31 cellular contexts compared by ENCODE assay signal in genomic region chr5:420632-421286, GRCh38. TPM values are rescaled to one million over a fixed set of nuclear protein-coding genes. Genes with fewer than 3 reads are reported as not detected.
DNase-seq lines count a peak whose midpoint lies in the region; ATAC-seq and TF ChIP-seq lines count a peak whose summit lies in the region.
"Had no signal": no experiment of that assay in that cellular context is flagged by ENCODE, and none has a peak within 500 bp of the region (broad histone marks: within the 10 kb centered on the region; RNA-seq: fewer than 3 reads in every experiment).

No MANE protein-coding gene starts in this region.

- no peaks in the 10 kb centered on the region for H3K9me3 Mint-ChIP-seq in activated naive CD8-positive, alpha-beta T cell treated with anti-CD3 and anti-CD28 coated beads, Interleukin-2, amount 10 ng/mL, durations not matched to agents 7 days and 5 days
- no peaks in the 10 kb centered on the region for H3K9me3 Mint-ChIP-seq in activated naive CD8-positive, alpha-beta T cell treated with anti-CD3 and anti-CD28 coated beads for 36 hours
- H3K9me3 Mint-ChIP-seq in WTC11: no peaks in the 10 kb centered on the region
- H3K9me3 Mint-ChIP-seq: CD4-positive, alpha-beta memory T cell; nephron progenitor cell had no signal

- H3K27me3 ChIP-seq in tibial artery: no peaks in the 10 kb centered on the region
- H3K27me3 ChIP-seq: body of pancreas, right atrium auricular region, transverse colon had no signal

- intact Hi-C loops in tibial artery (cut with DNase I; ENCODE audit: low total_unique reads): no loop called here

- H3K9me3 ChIP-seq in tibial artery: no peaks in the 10 kb centered on the region
- H3K9me3 ChIP-seq: A549, body of pancreas, right atrium auricular region, transverse colon had no signal

- no peak overlapping the region for H3K4me3 ChIP-seq in tibial artery
- H3K4me3 ChIP-seq: A549, body of pancreas, lung, PC-9, right atrium auricular region, transverse colon had no signal

- CTCF ChIA-PET in WTC11 (lab: Charles Lee): interaction anchor here (1.0 to 1.4 kb wide), 4 partner anchors 10 to 83 kb away, joined by 3 to 4 read pairs (median 3); no protein-coding TSS in a partner anchor

- H3K36me3 Mint-ChIP-seq in activated naive CD8-positive, alpha-beta T cell treated with anti-CD3 and anti-CD28 coated beads, Interleukin-2, amount 10 ng/mL, durations not matched to agents 7 days and 5 days: peaks cover 5% of the 10 kb centered on the region
- peaks cover 22% of the 10 kb centered on the region for H3K36me3 Mint-ChIP-seq in activated naive CD8-positive, alpha-beta T cell treated with anti-CD3 and anti-CD28 coated beads for 36 hours
- no peaks in the 10 kb centered on the region for H3K36me3 Mint-ChIP-seq in WTC11
- H3K36me3 Mint-ChIP-seq: CD4-positive, alpha-beta memory T cell had no signal

- H3K27me3 Mint-ChIP-seq in activated naive CD8-positive, alpha-beta T cell treated with anti-CD3 and anti-CD28 coated beads, Interleukin-2, amount 10 ng/mL, durations not matched to agents 7 days and 5 days: no peaks in the 10 kb centered on the region
- H3K27me3 Mint-ChIP-seq in activated naive CD8-positive, alpha-beta T cell treated with anti-CD3 and anti-CD28 coated beads for 36 hours: no peaks in the 10 kb centered on the region
- no peaks in the 10 kb centered on the region; the same call in 1 of the 2 replicates for H3K27me3 Mint-ChIP-seq in WTC11 (ENCODE audit: low read depth)
- H3K27me3 Mint-ChIP-seq: CD4-positive, alpha-beta memory T cell had no signal

- POLR2A ChIA-PET in activated naive CD8-positive, alpha-beta T cell treated with anti-CD3 and anti-CD28 coated beads, Interleukin-2, amount 10 ng/mL, durations not matched to agents 7 days and 5 days (lab: Charles Lee): no interaction called here
- POLR2A ChIA-PET in WTC11 (lab: Charles Lee): interaction anchor here (1.0 to 1.1 kb wide), 2 partner anchors 40 to 51 kb away, joined by 3 read pairs; no protein-coding TSS in a partner anchor

- DNase-seq in activated naive CD8-positive, alpha-beta T cell treated with anti-CD3 and anti-CD28 coated beads, Interleukin-2, amount 10 ng/mL, durations not matched to agents 7 days and 5 days: no peak
- no peak for DNase-seq in activated naive CD8-positive, alpha-beta T cell treated with anti-CD3 and anti-CD28 coated beads for 36 hours
- DNase-seq in WTC11 (ENCODE audit: low spot score): peak; percentile 13
- DNase-seq in mesenteric fat pad (ENCODE audit: low spot score): peak; percentile 89
- peak; percentile 16 to 35 for DNase-seq in tibial artery
- no peak for DNase-seq in GDM1 (lab: John Stamatoyannopoulos, UW)
- DNase-seq: activated CD4-positive, alpha-beta T cell treated with anti-CD3 and anti-CD28 coated beads, Interleukin-2, amount 50 U/mL, for 48 hours; activated CD4-positive, CD25-positive, alpha-beta regulatory T cell; activated gamma-delta T cell treated with Interleukin-2 at 50 U/mL for 16 hours; body of pancreas; CD4-positive, alpha-beta memory T cell; cerebellar nuclear complex; NCI-H1048; NCI-H1694 treated with DMSO at 0.1 percent for 48 hours; NCI-H2171 treated with DMSO at 0.1 percent for 48 hours; NCI-H524 treated with DMSO at 0.1 percent for 48 hours; nephron progenitor cell; PC-9; SHP77 treated with DMSO at 0.1 percent for 48 hours; stimulated activated CD4-positive, alpha-beta T cell treated with anti-CD3 and anti-CD28 coated beads, Interleukin-12 subunit alpha, Interleukin-12 subunit beta, amount 100 ng/mL, for 4 hours; stimulated activated CD4-positive, alpha-beta T cell treated with anti-CD3 and anti-CD28 coated beads, Interleukin-4, amount 100 ng/mL, for 1 hour; stimulated activated naive CD4-positive, alpha-beta T cell; T-helper 1 cell; transverse colon had no signal

- peaks cover 19% of the 10 kb centered on the region for H3K4me1 Mint-ChIP-seq in activated naive CD8-positive, alpha-beta T cell treated with anti-CD3 and anti-CD28 coated beads, Interleukin-2, amount 10 ng/mL, durations not matched to agents 7 days and 5 days
- peaks cover 12% of the 10 kb centered on the region for H3K4me1 Mint-ChIP-seq in activated naive CD8-positive, alpha-beta T cell treated with anti-CD3 and anti-CD28 coated beads for 36 hours
- H3K4me1 Mint-ChIP-seq in WTC11: peaks cover 8% of the 10 kb centered on the region; the same call in 1 of the 2 replicates

- no peak for ATAC-seq in activated naive CD8-positive, alpha-beta T cell treated with anti-CD3 and anti-CD28 coated beads, Interleukin-2, amount 10 ng/mL, durations not matched to agents 7 days and 5 days (ENCODE audit: low read depth)
- ATAC-seq in WTC11 (no peak), GM21717 (IDR thresholded peaks at IDR 0.05; ENCODE audit: unreplicated experiment) (no peak), HG02759 (IDR thresholded peaks at IDR 0.05; ENCODE audit: unreplicated experiment) (no peak)
- ATAC-seq: A549, body of pancreas had no signal

- H3K4me1 ChIP-seq in tibial artery: peaks cover 0 to 5% (median 0%) of the 10 kb centered on the region in 4 donors
- H3K4me1 ChIP-seq: body of pancreas, parathyroid adenoma had no signal

- H3K4me3 Mint-ChIP-seq in activated naive CD8-positive, alpha-beta T cell treated with anti-CD3 and anti-CD28 coated beads, Interleukin-2, amount 10 ng/mL, durations not matched to agents 7 days and 5 days: no peak overlapping the region
- no peak overlapping the region for H3K4me3 Mint-ChIP-seq in activated naive CD8-positive, alpha-beta T cell treated with anti-CD3 and anti-CD28 coated beads for 36 hours
- H3K4me3 Mint-ChIP-seq in WTC11: no peak overlapping the region
- H3K4me3 Mint-ChIP-seq: CD4-positive, alpha-beta memory T cell; nephron progenitor cell had no signal

- H3K27ac ChIP-seq in tibial artery: no peak overlapping the region
- H3K27ac ChIP-seq: A549, body of pancreas, epithelial cell of prostate, parathyroid adenoma, PC-9, right atrium auricular region, transverse colon had no signal

- no peaks in the 10 kb centered on the region for H3K36me3 ChIP-seq in tibial artery
- H3K36me3 ChIP-seq: right atrium auricular region, transverse colon had no signal

- H3K27ac Mint-ChIP-seq in activated naive CD8-positive, alpha-beta T cell treated with anti-CD3 and anti-CD28 coated beads, Interleukin-2, amount 10 ng/mL, durations not matched to agents 7 days and 5 days: peak overlapping the region; percentile 9
- no peak overlapping the region for H3K27ac Mint-ChIP-seq in activated naive CD8-positive, alpha-beta T cell treated with anti-CD3 and anti-CD28 coated beads for 36 hours
- H3K27ac Mint-ChIP-seq in WTC11: peak overlapping the region; percentile 63; the same call in 1 of the 2 replicates
- H3K27ac Mint-ChIP-seq: CD4-positive, alpha-beta memory T cell; nephron progenitor cell had no signal

- TF ChIP-seq CTCF in WTC11 (IDR thresholded peaks at IDR 0.05) (no peak), tibial artery (IDR thresholded peaks at IDR 0.05) (no peak)

TF ChIP-seq in WTC11, 78 proteins besides CTCF, POLR2A, EP300 and RAD21:
- TF ChIP-seq MAX (CRISPR knock-in tag; IDR thresholded peaks at IDR 0.05): no peak
- TF ChIP-seq IRF2 (CRISPR knock-in tag; IDR thresholded peaks at IDR 0.05; ENCODE audit: borderline replicate concordance, low read depth): 0 out of 2 replicates have a peak, but pooled peaks have one; percentile 28
TF ChIP-seq in WTC11: peak in this region for 1.

RNA-seq across cellular contexts. Expression of gene EXOC3, which starts 22.2 kb away (rescaled TPM):
- 10 to 100 TPM; 72.4 to 77.5 TPM for total RNA-seq in activated naive CD8-positive, alpha-beta T cell treated with anti-CD3 and anti-CD28 coated beads, Interleukin-2, amount 10 ng/mL, durations not matched to agents 7 days and 5 days
- 10 to 100 TPM; 58.2 to 61.2 TPM for total RNA-seq in activated naive CD8-positive, alpha-beta T cell treated with anti-CD3 and anti-CD28 coated beads for 36 hours
- 60.1 to 62.4 TPM (median 62.2 TPM) in 3 replicates for total RNA-seq in WTC11 (2021)
- total RNA-seq in mesenteric fat pad: 58.5 TPM

Comparison
In these comparisons a context has a peak if more than half of its experiments do, and no peak if none do; other contexts are left out.
1. DNase-seq: peak in WTC11 (single experiment), mesenteric fat pad (single experiment) and tibial artery (2 of 2); none in activated naive CD8-positive, alpha-beta T cell treated with anti-CD3 and anti-CD28 coated beads, Interleukin-2, amount 10 ng/mL, durations not matched to agents 7 days and 5 days (single experiment), activated naive CD8-positive, alpha-beta T cell treated with anti-CD3 and anti-CD28 coated beads for 36 hours (single experiment) and GDM1 (single experiment).